Comparison of ENCODE assay signal across 11 cellular contexts in the genomic region with DNA sequence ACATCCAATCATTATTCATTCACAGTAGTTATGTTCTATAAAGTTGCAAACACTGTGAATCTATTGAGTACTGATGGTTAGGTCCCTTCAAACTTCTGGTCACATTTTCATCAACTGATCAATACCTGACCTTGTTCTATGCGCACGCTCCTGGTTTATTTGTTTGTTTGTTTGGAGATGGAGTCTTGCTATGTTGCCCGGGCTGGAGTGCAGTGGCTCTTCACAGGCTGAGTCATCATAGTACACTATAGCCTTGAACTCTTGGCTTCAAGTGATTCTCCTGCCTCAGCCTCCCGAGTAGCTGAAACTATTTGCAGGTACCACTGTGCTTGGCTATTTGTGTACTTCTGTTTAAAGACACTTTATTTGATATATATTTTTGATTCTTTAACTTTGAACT. TPM values are rescaled to one million over a fixed set of nuclear protein-coding genes. Genes with fewer than 3 reads are reported as not detected.
"Had no signal": no experiment of that assay in that cellular context is flagged by ENCODE, and none has a peak within 500 bp of the region (broad histone marks: within the 10 kb centered on the region; RNA-seq: fewer than 3 reads in every experiment).

No MANE protein-coding gene starts in this region.

- H3K4me2 ChIP-seq: KMS-11 had no signal

- H3K4me3 ChIP-seq: GM23248 had no signal

- H3K9ac ChIP-seq: GM23248, KMS-11 had no signal

- DNase-seq: GM23248, H9, HCEC 1CT, IMR-90, Karpas-422, KBM-7 had no signal

- H3K27ac ChIP-seq: GM23248, HL-60, KMS-11 had no signal

- FAIRE-seq: H1, H54 had no signal

- H2AFZ ChIP-seq: GM23248 had no signal

RNA-seq across cellular contexts. Expression of a gene that starts 53.4 kb away (rescaled TPM):
- total RNA-seq: GM23248, H1, H9, HT1080, IMR-90 had no signal
- polyA plus RNA-seq: GM23248, IMR-90 had no signal
